In the genomic region with DNA sequence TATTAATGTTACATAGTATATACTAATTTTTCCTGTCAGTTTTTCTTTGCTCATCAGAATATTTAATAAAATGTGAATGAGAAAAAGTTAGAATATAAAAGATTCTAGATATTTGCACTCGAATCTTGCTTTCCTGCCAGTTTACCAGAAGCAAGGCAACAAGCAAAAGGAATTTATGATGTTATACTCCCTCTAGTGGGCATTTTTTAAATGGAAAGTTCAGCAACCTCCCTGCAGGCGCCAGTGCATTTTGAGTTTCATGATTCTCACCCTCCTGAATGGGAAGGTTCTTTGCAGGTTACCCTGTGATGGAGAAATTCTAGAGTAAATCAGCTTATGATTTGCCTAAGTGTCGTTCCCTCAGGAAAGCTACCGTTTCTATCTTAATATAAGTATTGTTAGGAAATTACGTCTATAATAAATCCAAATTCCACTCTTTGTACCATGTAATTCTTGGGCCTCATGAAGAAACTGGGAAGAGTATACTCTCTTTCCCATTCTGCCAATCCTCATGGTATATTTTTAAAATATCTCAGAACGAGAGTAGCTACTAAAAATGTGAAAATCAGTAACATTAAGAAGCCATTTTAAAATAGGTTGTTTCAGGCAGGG, we compare ENCODE assay signal across 8 cellular contexts.
DNase-seq lines count a peak whose midpoint lies in the region; ATAC-seq and TF ChIP-seq lines count a peak whose summit lies in the region.

No MANE protein-coding gene starts in this region.

- H3K4me1 Mint-ChIP-seq in activated naive CD4-positive, alpha-beta T cell treated with anti-CD3 and anti-CD28 coated beads, Interleukin-2, amount 10 ng/mL, durations not matched to agents 7 days and 5 days: no peaks in the 10 kb centered on the region
- H3K4me1 Mint-ChIP-seq in activated naive CD4-positive, alpha-beta T cell treated with anti-CD3 and anti-CD28 coated beads for 36 hours (ENCODE audit: low read depth): no peaks in the 10 kb centered on the region
- no peaks in the 10 kb centered on the region for H3K4me1 Mint-ChIP-seq in effector memory CD8-positive, alpha-beta T cell (ENCODE audit: low read depth in 2 of 2)

- intact Hi-C loops in activated naive CD4-positive, alpha-beta T cell treated with anti-CD3 and anti-CD28 coated beads for 36 hours (cut with micrococcal nuclease): loop anchor here (1.0 to 10.0 kb wide), 4 partner anchors 745 to 1374 kb away; no protein-coding TSS in a partner anchor
- intact Hi-C loops in HCT116 (cut with micrococcal nuclease): loop anchor here (1.0 to 10.0 kb wide), 5 partner anchors 745 to 1374 kb away; no protein-coding TSS in a partner anchor
- intact Hi-C loops in PC-9 (cut with micrococcal nuclease; ENCODE audit: unreplicated experiment): loop anchor here (1.0 to 2.0 kb wide), 3 partner anchors 745 to 1354 kb away; no protein-coding TSS in a partner anchor

- H3K27me3 ChIP-seq in HCT116 (ENCODE audit: insufficient read depth, low read length) (no peaks in the 10 kb centered on the region), PC-9 (ENCODE audit: insufficient read depth, low read depth) (no peaks in the 10 kb centered on the region)

- H3F3A ChIP-seq in PC-9 (ENCODE audit: insufficient read depth, low read depth): no peaks in the 10 kb centered on the region

- H3K4me1 ChIP-seq in HCT116 (ENCODE audit: control insufficient read depth in 1 of 2, insufficient read depth in 2 of 2, low read length in 2 of 2) (peaks cover 0 to 5% of the 10 kb centered on the region in 2 experiments; a peak in 2 of 4 replicates), PC-9 (replicated peaks; ENCODE audit: insufficient read depth) (no peaks in the 10 kb centered on the region)

- H3K4me3 ChIP-seq in HCT116 (replicated peaks in 1 of 2; ENCODE audit: low read depth in 1 of 2, low read length in 2 of 2) (no peak overlapping the region), PC-9 (no peak overlapping the region)

- H3K36me3 Mint-ChIP-seq in activated naive CD4-positive, alpha-beta T cell treated with anti-CD3 and anti-CD28 coated beads, Interleukin-2, amount 10 ng/mL, durations not matched to agents 7 days and 5 days: no peaks in the 10 kb centered on the region
- no peaks in the 10 kb centered on the region for H3K36me3 Mint-ChIP-seq in activated naive CD4-positive, alpha-beta T cell treated with anti-CD3 and anti-CD28 coated beads for 36 hours (ENCODE audit: low read depth)
- H3K36me3 Mint-ChIP-seq in effector memory CD8-positive, alpha-beta T cell (ENCODE audit: insufficient read depth): no peaks in the 10 kb centered on the region

- no peak overlapping the region for H3K9ac ChIP-seq in HCT116 (ENCODE audit: low read length)

- RAD21 ChIA-PET in HCT116 (lab: Charles Lee; ENCODE audit: low non-redundant PET in 1 of 2, low total read pairs in 2 of 2, uncharacterized antibody in 2 of 2, unreplicated experiment in 2 of 2): no interaction called here

- BruUV-seq in HCT116 (replicated peaks; lab: Mats Ljungman, UMichigan) (no TSS peak), PC-9 (replicated peaks; lab: Mats Ljungman, UMichigan) (no TSS peak)

- H2AFZ ChIP-seq in HCT116 (ENCODE audit: low read depth, low read length, poor library complexity, severe bottlenecking) (peak overlapping the region; percentile 51), PC-9 (no peak overlapping the region)

- H3K9me3 ChIP-seq in HCT116 (ENCODE audit: control insufficient read depth in 1 of 2, insufficient read depth in 1 of 2, low read depth in 1 of 2, low read length in 2 of 2): no peaks in the 10 kb centered on the region
- no peaks in the 10 kb centered on the region for H3K9me3 ChIP-seq in PC-9 (ENCODE audit: insufficient read depth, low read depth)

- H3K9me3 Mint-ChIP-seq in activated naive CD4-positive, alpha-beta T cell treated with anti-CD3 and anti-CD28 coated beads, Interleukin-2, amount 10 ng/mL, durations not matched to agents 7 days and 5 days: no peaks in the 10 kb centered on the region
- no peaks in the 10 kb centered on the region for H3K9me3 Mint-ChIP-seq in activated naive CD4-positive, alpha-beta T cell treated with anti-CD3 and anti-CD28 coated beads for 36 hours
- H3K9me3 Mint-ChIP-seq in effector memory CD8-positive, alpha-beta T cell: no peaks in the 10 kb centered on the region

- peak; percentile 55 to 75 (median 64) for TF ChIP-seq CTCF in HCT116 (IDR thresholded peaks at IDR 0.05 in 2 of 3, conservative IDR thresholded peaks at IDR 0.05 in 1 of 3; ENCODE audit: borderline replicate concordance in 1 of 3, insufficient read depth in 1 of 3, low read depth in 2 of 3, low read length in 2 of 3)
- peak; percentile 95 for TF ChIP-seq CTCF in PC-9 (conservative IDR thresholded peaks at IDR 0.05)

- no peak overlapping the region for H3K4me3 Mint-ChIP-seq in activated naive CD4-positive, alpha-beta T cell treated with anti-CD3 and anti-CD28 coated beads, Interleukin-2, amount 10 ng/mL, durations not matched to agents 7 days and 5 days
- no peak overlapping the region for H3K4me3 Mint-ChIP-seq in activated naive CD4-positive, alpha-beta T cell treated with anti-CD3 and anti-CD28 coated beads for 36 hours
- no peak overlapping the region for H3K4me3 Mint-ChIP-seq in effector memory CD8-positive, alpha-beta T cell

- TF ChIP-seq RAD21 in HCT116 (IDR thresholded peaks at IDR 0.05; ENCODE audit: low read depth): peak; percentile 84

- H3K79me2 ChIP-seq in HCT116 (ENCODE audit: insufficient read depth, low read length) (no peaks in the 10 kb centered on the region), PC-9 (ENCODE audit: low read depth) (no peaks in the 10 kb centered on the region)

- peak; percentile 19 for DNase-seq in activated naive CD4-positive, alpha-beta T cell treated with anti-CD3 and anti-CD28 coated beads, Interleukin-2, amount 10 ng/mL, durations not matched to agents 7 days and 5 days
- DNase-seq in activated naive CD4-positive, alpha-beta T cell treated with anti-CD3 and anti-CD28 coated beads for 36 hours: no peak
- peak; percentile 54 for DNase-seq in HCT116 (ENCODE audit: low read depth, low spot score)
- peak; percentile 76 for DNase-seq in LoVo (ENCODE audit: low spot score)
- peak; percentile 16 to 57 for DNase-seq in PC-9
- no peak for DNase-seq in effector memory CD8-positive, alpha-beta T cell
- DNase-seq in middle frontal gyrus (ENCODE audit: extremely low spot score, low spot score): peak; percentile 74
- DNase-seq in activated T-cell treated with anti-CD3 and anti-CD28 coated beads, Interleukin-2, amount 50 U/mL, for 1 hour: no peak

- no peak overlapping the region for H3K27ac Mint-ChIP-seq in activated naive CD4-positive, alpha-beta T cell treated with anti-CD3 and anti-CD28 coated beads, Interleukin-2, amount 10 ng/mL, durations not matched to agents 7 days and 5 days
- no peak overlapping the region for H3K27ac Mint-ChIP-seq in activated naive CD4-positive, alpha-beta T cell treated with anti-CD3 and anti-CD28 coated beads for 36 hours
- H3K27ac Mint-ChIP-seq in effector memory CD8-positive, alpha-beta T cell: no peak overlapping the region

- no peaks in the 10 kb centered on the region for H3K27me3 Mint-ChIP-seq in activated naive CD4-positive, alpha-beta T cell treated with anti-CD3 and anti-CD28 coated beads, Interleukin-2, amount 10 ng/mL, durations not matched to agents 7 days and 5 days
- no peaks in the 10 kb centered on the region for H3K27me3 Mint-ChIP-seq in activated naive CD4-positive, alpha-beta T cell treated with anti-CD3 and anti-CD28 coated beads for 36 hours (ENCODE audit: low read depth)
- H3K27me3 Mint-ChIP-seq in effector memory CD8-positive, alpha-beta T cell: peaks cover 0 to 13% of the 10 kb centered on the region in 2 donors

- CTCF ChIA-PET in activated naive CD4-positive, alpha-beta T cell treated with anti-CD3 and anti-CD28 coated beads, Interleukin-2, amount 10 ng/mL, durations not matched to agents 7 days and 5 days (lab: Charles Lee): interaction anchor here (1.3 kb wide), 1 partner anchor 1055 kb away, joined by 3 read pairs; no protein-coding TSS in a partner anchor
- CTCF ChIA-PET in activated naive CD4-positive, alpha-beta T cell treated with anti-CD3 and anti-CD28 coated beads for 36 hours (lab: Charles Lee): interaction anchor here (0.6 to 0.8 kb wide), 5 partner anchors 11 to 846 kb away, joined by 3 to 4 read pairs (median 3); no protein-coding TSS in a partner anchor
- CTCF ChIA-PET in HCT116 (lab: Charles Lee) (no interaction called here), PC-9 (lab: Charles Lee) (interaction anchor here (0.6 to 1.5 kb wide), 2 partner anchors 1354 to 1374 kb away, joined by 4 to 6 read pairs; no protein-coding TSS in a partner anchor)

- H3K9me2 ChIP-seq in HCT116 (ENCODE audit: insufficient read depth) (no peaks in the 10 kb centered on the region), PC-9 (ENCODE audit: insufficient read depth) (no peaks in the 10 kb centered on the region)

- H3K36me3 ChIP-seq in HCT116 (ENCODE audit: control insufficient read depth in 1 of 2, insufficient read depth in 2 of 2, low read length in 2 of 2) (no peaks in the 10 kb centered on the region), PC-9 (ENCODE audit: low read depth) (no peaks in the 10 kb centered on the region)

- TF ChIP-seq POLR2A in HCT116 (IDR thresholded peaks at IDR 0.05; ENCODE audit: borderline replicate concordance, extremely low read depth, insufficient read depth, insufficient read length): no peak

- H3K27ac ChIP-seq in HCT116 (ENCODE audit: low read depth, low read length) (no peak overlapping the region), PC-9 (no peak overlapping the region)

- ATAC-seq in HCT116: peak; percentile 79
- peak; percentile 51 for ATAC-seq in effector memory CD8-positive, alpha-beta T cell (replicated peaks)

- H4K20me1 ChIP-seq in HCT116 (ENCODE audit: insufficient read depth): no peaks in the 10 kb centered on the region
- H4K20me1 ChIP-seq in PC-9 (ENCODE audit: insufficient read depth): no peaks in the 10 kb centered on the region

- H3K4me2 ChIP-seq in HCT116 (ENCODE audit: low read length) (no peak overlapping the region), PC-9 (no peak overlapping the region)

- POLR2A ChIA-PET in HCT116 (lab: Charles Lee): no interaction called here
- POLR2A ChIA-PET in PC-9 (lab: Charles Lee; ENCODE audit: unreplicated experiment): no interaction called here

TF ChIP-seq in HCT116, 20 proteins besides CTCF, POLR2A, EP300 and RAD21 (continues in another document):
- TF ChIP-seq SRF (IDR thresholded peaks at IDR 0.05; ENCODE audit: low read depth): no peak

Comparison
In these comparisons a context has a peak if more than half of its experiments do, and no peak if none do; other contexts are left out.
1. DNase-seq: peak in activated naive CD4-positive, alpha-beta T cell treated with anti-CD3 and anti-CD28 coated beads, Interleukin-2, amount 10 ng/mL, durations not matched to agents 7 days and 5 days (single experiment), HCT116 (single experiment), LoVo (single experiment), PC-9 (2 of 2) and middle frontal gyrus (single experiment); none in activated naive CD4-positive, alpha-beta T cell treated with anti-CD3 and anti-CD28 coated beads for 36 hours (single experiment), effector memory CD8-positive, alpha-beta T cell (0 of 3) and activated T-cell treated with anti-CD3 and anti-CD28 coated beads, Interleukin-2, amount 50 U/mL, for 1 hour (single experiment).